26 cellular contexts compared by ENCODE assay signal in the genomic region with DNA sequence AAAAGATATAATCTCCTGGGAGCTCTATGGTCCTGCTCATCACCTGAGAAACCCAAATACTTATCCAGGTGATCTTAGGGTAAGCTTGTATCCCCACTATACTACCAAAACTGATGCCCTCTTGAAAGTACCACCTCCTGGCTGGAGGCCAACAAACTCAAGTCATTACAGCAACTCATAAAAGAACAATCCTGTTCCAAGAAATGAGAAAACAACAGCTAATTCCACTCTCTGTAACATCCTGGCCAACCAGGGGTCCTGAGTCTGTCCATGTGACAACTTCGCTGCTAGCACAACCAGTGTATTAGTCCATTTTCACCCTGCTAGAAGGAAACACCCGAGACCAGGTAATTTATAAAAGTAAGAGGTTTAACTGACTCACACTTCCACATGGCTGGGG.
"Had no signal": no experiment of that assay in that cellular context is flagged by ENCODE, and none has a peak within 500 bp of the region (broad histone marks: within the 10 kb centered on the region; RNA-seq: fewer than 3 reads in every experiment).

No MANE protein-coding gene starts in this region.

- H3K27ac ChIP-seq: dorsolateral prefrontal cortex, esophagus muscularis mucosa, heart right ventricle, lower lobe of right lung, ovary, psoas muscle, sigmoid colon, stomach, tibial artery had no signal

- H3K4me3 Mint-ChIP-seq: immature natural killer cell; memory B cell; natural killer cell; stimulated activated effector memory CD8-positive, alpha-beta T cell treated with anti-CD3 and anti-CD28 coated beads, Interleukin-12 subunit alpha, Interleukin-12 subunit beta, amount 100 ng/mL, for 72 hours; type B pancreatic cell had no signal

- H3K4me1 ChIP-seq: esophagus muscularis mucosa, heart right ventricle, lower lobe of right lung, psoas muscle, sigmoid colon, stomach, tibial artery had no signal

- H3K9me3 ChIP-seq: ovary had no signal

- H3K4me1 Mint-ChIP-seq: immature natural killer cell; memory B cell; natural killer cell; stimulated activated effector memory CD8-positive, alpha-beta T cell treated with anti-CD3 and anti-CD28 coated beads, Interleukin-12 subunit alpha, Interleukin-12 subunit beta, amount 100 ng/mL, for 72 hours had no signal

- DNase-seq: cortex of kidney; dorsolateral prefrontal cortex; effector CD4-positive, alpha-beta T cell; glutamatergic neuron; heart right ventricle; hippocampal formation; immature natural killer cell; islet precursor cell; left ventricle myocardium superior; lower lobe of right lung; natural killer cell; occipital lobe; ovary; posterior cingulate gyrus; psoas muscle; right cardiac atrium; sigmoid colon; stimulated activated CD4-positive, alpha-beta T cell treated with anti-CD3 and anti-CD28 coated beads, Interleukin-2, amount 100 ng/mL, for 24 hours; stimulated activated CD4-positive, alpha-beta T cell treated with anti-CD3 and anti-CD28 coated beads, Interleukin-4, amount 100 ng/mL, for 24 hours; stimulated activated naive CD4-positive, alpha-beta T cell treated with Interleukin-2 at 50 U/mL for 16 hours; stomach; tibial artery had no signal

- H3K27ac Mint-ChIP-seq: immature natural killer cell; memory B cell; natural killer cell; stimulated activated effector memory CD8-positive, alpha-beta T cell treated with anti-CD3 and anti-CD28 coated beads, Interleukin-12 subunit alpha, Interleukin-12 subunit beta, amount 100 ng/mL, for 72 hours; type B pancreatic cell had no signal

- H3K27me3 Mint-ChIP-seq: type B pancreatic cell had no signal

- H3K4me3 ChIP-seq: dorsolateral prefrontal cortex, esophagus muscularis mucosa, heart right ventricle, lower lobe of right lung, ovary, psoas muscle, sigmoid colon, stomach, tibial artery had no signal

- ATAC-seq: left ventricle myocardium superior; lower lobe of right lung; natural killer cell; psoas muscle; right cardiac atrium; stimulated activated effector memory CD8-positive, alpha-beta T cell treated with anti-CD3 and anti-CD28 coated beads, Interleukin-12 subunit alpha, Interleukin-12 subunit beta, amount 100 ng/mL, for 72 hours had no signal

- H3K27me3 ChIP-seq: esophagus muscularis mucosa, heart right ventricle, ovary, sigmoid colon, stomach, tibial artery had no signal

- H3K36me3 ChIP-seq: esophagus muscularis mucosa, heart right ventricle, lower lobe of right lung, ovary, sigmoid colon, stomach, tibial artery had no signal

- H3K36me3 Mint-ChIP-seq: immature natural killer cell; memory B cell; natural killer cell; stimulated activated effector memory CD8-positive, alpha-beta T cell treated with anti-CD3 and anti-CD28 coated beads, Interleukin-12 subunit alpha, Interleukin-12 subunit beta, amount 100 ng/mL, for 72 hours had no signal
